8 cellular contexts compared by ENCODE assay signal in the genomic region with DNA sequence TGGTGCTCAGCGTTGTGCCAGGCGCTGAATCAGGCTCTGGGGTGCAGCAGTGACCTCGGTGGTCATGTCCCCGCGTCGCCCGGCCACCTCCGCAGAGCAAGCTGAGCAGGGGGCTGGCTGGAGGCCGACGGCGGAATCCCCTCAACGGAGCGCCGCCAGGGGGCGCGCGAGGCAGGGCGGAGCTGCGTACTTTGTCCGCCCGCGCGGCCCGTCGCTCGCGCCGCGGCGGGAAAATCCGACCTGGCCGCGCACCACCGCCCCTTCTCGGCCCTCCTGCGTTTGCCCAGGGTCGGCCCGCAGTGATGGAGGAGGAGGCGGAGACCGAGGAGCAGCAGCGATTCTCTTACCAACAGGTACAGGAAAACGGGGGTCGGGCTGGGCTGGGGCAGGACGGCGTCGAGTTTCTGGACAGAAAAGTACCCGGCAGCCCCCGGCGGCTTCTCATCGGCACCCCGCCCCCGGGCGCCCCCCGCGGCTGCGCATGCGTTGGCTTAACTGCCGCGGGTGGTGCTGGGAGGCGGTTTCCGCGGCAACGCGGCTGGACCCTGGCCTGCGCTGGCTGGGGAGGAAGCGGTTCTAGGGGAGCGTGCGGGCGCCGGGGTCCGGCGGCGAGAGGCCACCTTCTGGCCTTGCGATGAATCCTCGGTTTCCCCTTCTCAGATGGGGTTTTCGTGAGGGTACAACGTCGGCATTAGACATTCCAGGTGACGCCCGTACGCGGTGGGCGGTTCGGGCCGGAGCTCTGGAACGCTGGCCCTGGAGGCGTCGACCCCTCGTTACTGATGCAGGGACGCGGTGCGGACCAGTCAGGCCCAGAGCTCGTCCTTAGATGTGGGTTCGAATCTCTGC. TPM values are rescaled to one million over a fixed set of nuclear protein-coding genes. Genes with fewer than 3 reads are reported as not detected.
DNase-seq lines count a peak whose midpoint lies in the region; ATAC-seq and TF ChIP-seq lines count a peak whose summit lies in the region.

A gene (plus strand): TSS at position 218 of the 849 bp plus-strand sequence. CDS start 85 bp downstream, at position 303.

- DNase-seq in EL, result peak; percentile 90
- peak; percentile 95 for DNase-seq in Karpas-422
- peak; percentile 97 for DNase-seq in RWPE1 (ENCODE audit: low spot score)
- peak; percentile 82 for DNase-seq in activated T-helper 2 cell treated with anti-CD3 and anti-CD28 coated beads, Interferon-gamma antibody, Interleukin-2, Interleukin-4, amounts not matched to agents 10 μg/mL and 5 μg/mL and 100 μg/mL, durations not matched to agents 14 hours and 24 hours and 36 hours (ENCODE audit: low spot score)
- DNase-seq in fibroblast of pulmonary artery (ENCODE audit: low read depth), result peak; percentile 89
- peak; percentile 95 for DNase-seq in stimulated activated naive CD8-positive, alpha-beta T cell treated with anti-CD3 and anti-CD28 coated beads, Interleukin-15, Interleukin-2, amounts not matched to agents 100 U/mL and 50 U/mL, for 24 hours

- H3K4me3 ChIP-seq in Karpas-422 (ENCODE audit: low read length), result peak within 1 kb of the TSS; percentile 95
- H3K4me3 ChIP-seq in fibroblast of pulmonary artery (replicated peaks; ENCODE audit: low read depth, low read length), result peak within 1 kb of the TSS; percentile 85

- H3K9ac ChIP-seq in Karpas-422 (ENCODE audit: low read length), result peak within 1 kb of the TSS; percentile 95

- peak within 1 kb of the TSS; percentile 95 for H3K27ac Mint-ChIP-seq in activated T-helper 2 cell treated with anti-CD3 and anti-CD28 coated beads, Interferon-gamma antibody, Interleukin-2, Interleukin-4, amounts not matched to agents 10 μg/mL and 5 μg/mL and 100 μg/mL, durations not matched to agents 14 hours and 24 hours and 36 hours
- H3K27ac Mint-ChIP-seq in nephron, result peak within 1 kb of the TSS; percentile 85 to 92 (median 91)

- TF ChIP-seq CTCF in RWPE1 (conservative IDR thresholded peaks at IDR 0.05; ENCODE audit: low read depth) (peak; percentile 92), fibroblast of pulmonary artery (IDR thresholded peaks at IDR 0.05; ENCODE audit: low read length, missing control alignments) (peak; percentile 57), nephron (IDR thresholded peaks at IDR 0.05; ENCODE audit: unreplicated experiment in 3 of 3) (peak; percentile 94 to 97 (median 97))

- no peaks in the 10 kb centered on the region for H3K36me3 ChIP-seq in Karpas-422 (ENCODE audit: insufficient read depth, low read length)

- H3K4me2 ChIP-seq in Karpas-422 (ENCODE audit: low read depth, low read length, poor library complexity, severe bottlenecking), result peak within 1 kb of the TSS; percentile 86

- H3K27me3 ChIP-seq in Karpas-422 (ENCODE audit: low read length), result no peaks in the 10 kb centered on the region; the same call in 1 of the 2 replicates

- POLR2A ChIA-PET in RWPE1 (lab: Yijun Ruan, JAX; ENCODE audit: low non-redundant PET), result interaction anchor here (1.3 kb wide), 1 partner anchor 31 kb away, joined by 4 read pairs; a partner anchor contains a TSS

- intact Hi-C loops in activated T-helper 2 cell treated with anti-CD3 and anti-CD28 coated beads, Interferon-gamma antibody, Interleukin-2, Interleukin-4, amounts not matched to agents 10 μg/mL and 5 μg/mL and 100 μg/mL, durations not matched to agents 14 hours and 24 hours and 36 hours (cut with micrococcal nuclease), result loop anchor here (1.0 kb wide), 2 partner anchors 42 to 65 kb away; a partner anchor contains a TSS

- H3K27me3 Mint-ChIP-seq in activated T-helper 2 cell treated with anti-CD3 and anti-CD28 coated beads, Interferon-gamma antibody, Interleukin-2, Interleukin-4, amounts not matched to agents 10 μg/mL and 5 μg/mL and 100 μg/mL, durations not matched to agents 14 hours and 24 hours and 36 hours (ENCODE audit: low read depth), result no peaks in the 10 kb centered on the region
- H3K27me3 Mint-ChIP-seq in nephron (ENCODE audit: low read depth), result no peaks in the 10 kb centered on the region

- H3K36me3 Mint-ChIP-seq in activated T-helper 2 cell treated with anti-CD3 and anti-CD28 coated beads, Interferon-gamma antibody, Interleukin-2, Interleukin-4, amounts not matched to agents 10 μg/mL and 5 μg/mL and 100 μg/mL, durations not matched to agents 14 hours and 24 hours and 36 hours (ENCODE audit: low read depth), result no peaks in the 10 kb centered on the region
- no peaks in the 10 kb centered on the region for H3K36me3 Mint-ChIP-seq in nephron (ENCODE audit: low read depth)

- peak within 1 kb of the TSS; percentile 59 for H3K27ac ChIP-seq in Karpas-422 (ENCODE audit: low read length)
- peak within 1 kb of the TSS; percentile 84 for H3K27ac ChIP-seq in RWPE1

- no peaks in the 10 kb centered on the region for H4K20me1 ChIP-seq in Karpas-422 (ENCODE audit: insufficient read depth, low read depth, low read length)

- H3K9me3 ChIP-seq in Karpas-422 (ENCODE audit: low read length), result no peaks in the 10 kb centered on the region

- peak within 1 kb of the TSS; percentile 93 for H2AFZ ChIP-seq in Karpas-422 (ENCODE audit: low read length)

- H3K9me3 Mint-ChIP-seq in activated T-helper 2 cell treated with anti-CD3 and anti-CD28 coated beads, Interferon-gamma antibody, Interleukin-2, Interleukin-4, amounts not matched to agents 10 μg/mL and 5 μg/mL and 100 μg/mL, durations not matched to agents 14 hours and 24 hours and 36 hours, result no peaks in the 10 kb centered on the region
- no peaks in the 10 kb centered on the region for H3K9me3 Mint-ChIP-seq in nephron

- peaks cover 40% of the 10 kb centered on the region for H3K4me1 ChIP-seq in Karpas-422 (ENCODE audit: low read length)

- CTCF ChIA-PET in RWPE1 (lab: Yijun Ruan, JAX), result interaction anchor here (0.5 to 3.5 kb wide), 13 partner anchors 9 to 600 kb away, joined by 3 to 44 read pairs (median 3); a partner anchor contains a TSS

- ATAC-seq in GM21825 (IDR thresholded peaks at IDR 0.05; ENCODE audit: unreplicated experiment), result peak; percentile 75
- peak; percentile 85 for ATAC-seq in stimulated activated naive CD8-positive, alpha-beta T cell treated with anti-CD3 and anti-CD28 coated beads, Interleukin-15, Interleukin-2, amounts not matched to agents 100 U/mL and 50 U/mL, for 24 hours

- H3K4me3 Mint-ChIP-seq in activated T-helper 2 cell treated with anti-CD3 and anti-CD28 coated beads, Interferon-gamma antibody, Interleukin-2, Interleukin-4, amounts not matched to agents 10 μg/mL and 5 μg/mL and 100 μg/mL, durations not matched to agents 14 hours and 24 hours and 36 hours (ENCODE audit: low read depth), result peak within 1 kb of the TSS; percentile 94
- peak within 1 kb of the TSS; percentile 89 to 95 (median 92) for H3K4me3 Mint-ChIP-seq in nephron

- H3K79me2 ChIP-seq in Karpas-422 (ENCODE audit: low read length), result peaks cover 42% of the 10 kb centered on the region

- no peaks in the 10 kb centered on the region for H3K9me2 ChIP-seq in Karpas-422 (replicated peaks; ENCODE audit: insufficient read depth, low read length)

- H3K4me1 Mint-ChIP-seq in activated T-helper 2 cell treated with anti-CD3 and anti-CD28 coated beads, Interferon-gamma antibody, Interleukin-2, Interleukin-4, amounts not matched to agents 10 μg/mL and 5 μg/mL and 100 μg/mL, durations not matched to agents 14 hours and 24 hours and 36 hours (ENCODE audit: low read depth), result peaks cover 24% of the 10 kb centered on the region
- H3K4me1 Mint-ChIP-seq in nephron, result peaks cover 34% of the 10 kb centered on the region

RNA-seq across cellular contexts. Expression of the gene that starts here (rescaled TPM):
- total RNA-seq in Karpas-422 (2014; rRNA removed; shearing (Covaris generic); ENCODE audit: low replicate concordance), result 10.6 and 19.8 TPM in 2 replicates
- total RNA-seq in activated T-helper 2 cell treated with anti-CD3 and anti-CD28 coated beads, Interferon-gamma antibody, Interleukin-2, Interleukin-4, amounts not matched to agents 10 μg/mL and 5 μg/mL and 100 μg/mL, durations not matched to agents 14 hours and 24 hours and 36 hours, result 16.8 and 17.8 TPM in 2 replicates

Comparison
In these comparisons a context has a peak if more than half of its experiments do, and no peak if none do; other contexts are left out.
1. Peak in every context shown above with its lines: DNase-seq, ATAC-seq, H3K4me3 ChIP-seq and H3K27ac ChIP-seq.